Comparison of ENCODE assay signal across 9 cellular contexts in the genomic region with DNA sequence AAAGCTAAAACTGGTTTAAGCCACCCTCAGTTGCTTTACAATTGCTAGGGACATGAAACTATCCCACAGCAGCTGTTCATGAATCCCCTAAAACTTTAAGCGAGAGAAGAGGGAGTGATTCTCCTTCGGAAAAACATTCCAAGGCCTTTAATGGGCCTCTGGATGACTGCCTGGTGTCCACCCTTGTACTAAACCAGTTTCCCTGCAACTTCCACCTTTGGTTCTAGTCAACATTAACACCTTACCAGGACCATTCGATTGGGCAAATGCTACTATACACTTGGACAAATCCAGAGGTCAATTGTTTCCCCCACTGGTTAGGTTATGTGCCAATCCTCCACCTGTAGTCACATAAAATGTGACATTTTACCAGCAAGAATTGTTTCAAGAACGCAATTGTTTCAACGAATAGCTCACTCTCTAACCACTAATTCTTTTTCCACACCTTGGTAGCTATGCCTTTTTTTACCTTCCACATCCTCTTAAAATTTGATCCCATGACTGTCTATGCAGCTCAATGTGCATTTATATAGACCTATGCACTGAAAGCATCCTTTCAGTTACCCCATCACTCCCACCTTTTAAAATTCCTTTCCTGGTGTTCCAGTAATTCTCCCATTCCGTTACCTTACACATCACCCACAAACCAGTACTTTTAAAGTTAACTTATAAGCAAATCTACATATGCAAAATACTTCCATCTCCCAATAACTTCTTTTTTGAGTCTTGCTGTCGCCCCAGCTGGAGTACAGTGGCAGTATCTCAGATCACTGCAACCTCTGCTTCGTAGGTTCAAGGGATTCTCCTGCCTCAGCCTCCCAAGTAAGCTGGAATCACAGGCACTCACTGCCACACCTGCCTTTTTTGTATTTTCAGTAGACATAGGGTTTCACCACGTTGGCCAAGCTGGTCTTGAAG. TPM values are rescaled to one million over a fixed set of nuclear protein-coding genes. Genes with fewer than 3 reads are reported as not detected.
DNase-seq lines count a peak whose midpoint lies in the region; ATAC-seq, FAIRE-seq and TF ChIP-seq lines count a peak whose summit lies in the region.
"Had no signal": no experiment of that assay in that cellular context is flagged by ENCODE, and none has a peak within 500 bp of the region (broad histone marks: within the 10 kb centered on the region; RNA-seq: fewer than 3 reads in every experiment).

No MANE protein-coding gene starts in this region.

- TF ChIP-seq CTCF in A549 (IDR thresholded peaks at IDR 0.05), result no peak

- H3K4me3 ChIP-seq in A549, result peak overlapping the region; percentile 45
- H3K4me3 ChIP-seq in muscle layer of duodenum (ENCODE audit: low read depth in 1 of 2, low read length in 2 of 2), result peak overlapping the region; percentile 12 to 56

- CTCF ChIA-PET in A549 (lab: Yijun Ruan, JAX), result interaction anchor here (1.0 to 12.9 kb wide), 3 partner anchors 9 to 30 kb away, joined by 4 to 243 read pairs (median 44); no protein-coding TSS in a partner anchor

- DNase-seq in A549 (ENCODE audit: low read depth in 1 of 2, low spot score in 1 of 2) (peak in 1 of 2 experiments; percentile 72), HT1080 (ENCODE audit: low read depth) (peak; percentile 22), caudate nucleus (lab: John Stamatoyannopoulos, UW) (no peak), kidney glomerular epithelial cell (lab: John Stamatoyannopoulos, UW) (no peak), superior temporal gyrus (ENCODE audit: extremely low spot score) (no peak), putamen (ENCODE audit: low spot score) (no peak)
- DNase-seq: NCI-H524 had no signal

- H3K36me3 ChIP-seq in muscle layer of duodenum (ENCODE audit: control insufficient read depth in 1 of 2, insufficient read depth in 2 of 2, low read length in 2 of 2), result peaks cover 19 to 33% of the 10 kb centered on the region in 2 donors

- H3K4me2 ChIP-seq in A549, result peak overlapping the region; percentile 94

- ATAC-seq in A549 (peak; percentile 0 to 1; a peak in 4 of 6 replicates), GM21717 (IDR thresholded peaks at IDR 0.05; ENCODE audit: unreplicated experiment) (no peak)

- no peak for FAIRE-seq in A549 (lab: Jason Lieb, UNC)

- H3K4me1 ChIP-seq in A549 (peaks cover 45% of the 10 kb centered on the region), muscle layer of duodenum (ENCODE audit: control insufficient read depth in 1 of 2, insufficient read depth in 2 of 2, low read length in 2 of 2) (peaks cover 5 to 34% of the 10 kb centered on the region in 2 donors)

- POLR2A ChIA-PET in A549 (lab: Yijun Ruan, JAX), result interaction anchor here (0.7 to 5.8 kb wide), 8 partner anchors 8 to 73 kb away, joined by 4 to 41 read pairs (median 6); no protein-coding TSS in a partner anchor

- peak; percentile 25; the same call in 1 of the 2 replicates for TF ChIP-seq POLR2A in A549 (IDR thresholded peaks at IDR 0.05; ENCODE audit: low read length)

- no peak for TF ChIP-seq EP300 in A549 (IDR thresholded peaks at IDR 0.05)

- 23% methylated on average over 9 of the region's 9 CpGs for WGBS in A549 (ENCODE audit: missing lambda C conversion rate)

- peak overlapping the region; percentile 44 to 67 for H3K27ac ChIP-seq in A549
- peak overlapping the region; percentile 75 for H3K27ac ChIP-seq in caudate nucleus (ENCODE audit: low read depth, low read length)
- H3K27ac ChIP-seq in muscle layer of duodenum (ENCODE audit: low read length), result peak overlapping the region; percentile 32

- H3K27me3 ChIP-seq in muscle layer of duodenum (ENCODE audit: low read depth, low read length), result no peaks in the 10 kb centered on the region

- H3K9me3 ChIP-seq in A549, result no peaks in the 10 kb centered on the region
- H3K9me3 ChIP-seq in muscle layer of duodenum (ENCODE audit: control insufficient read depth in 1 of 2, low read length in 2 of 2), result no peaks in the 10 kb centered on the region

- TF ChIP-seq RAD21 in A549 (conservative IDR thresholded peaks at IDR 0.05 in 1 of 2, IDR thresholded peaks at IDR 0.05 in 1 of 2), result no peak

TF ChIP-seq in A549, 52 proteins besides CTCF, POLR2A, EP300 and RAD21 (continues in another document):
- TF ChIP-seq POLR2AphosphoS2 (conservative IDR thresholded peaks at IDR 0.05; ENCODE audit: low read length) (peak; percentile 100), FOSB (CRISPR knock-in tag; IDR thresholded peaks at IDR 0.05) (peak; percentile 99), NPAS2 (CRISPR knock-in tag; IDR thresholded peaks at IDR 0.05; ENCODE audit: borderline replicate concordance) (peak; percentile 29; the same call in 1 of the 2 replicates), NR3C1 (IDR thresholded peaks at IDR 0.05) (no peak), CHD2 (IDR thresholded peaks at IDR 0.05; ENCODE audit: low read length, partially characterized antibody) (peak; percentile 62), TP53 (CRISPR knock-in tag; IDR thresholded peaks at IDR 0.05) (peak; percentile 100), ESRRA (IDR thresholded peaks at IDR 0.05; ENCODE audit: borderline replicate concordance, low read length) (peak; percentile 52; the same call in 1 of the 2 replicates), HEYL (CRISPR knock-in tag; IDR thresholded peaks at IDR 0.05) (peak; percentile 78), RCOR1 (IDR thresholded peaks at IDR 0.05; ENCODE audit: low read depth, low read length) (0 out of 2 replicates have a peak, but pooled peaks have one; percentile 11)
- TF ChIP-seq, protein P1, sequence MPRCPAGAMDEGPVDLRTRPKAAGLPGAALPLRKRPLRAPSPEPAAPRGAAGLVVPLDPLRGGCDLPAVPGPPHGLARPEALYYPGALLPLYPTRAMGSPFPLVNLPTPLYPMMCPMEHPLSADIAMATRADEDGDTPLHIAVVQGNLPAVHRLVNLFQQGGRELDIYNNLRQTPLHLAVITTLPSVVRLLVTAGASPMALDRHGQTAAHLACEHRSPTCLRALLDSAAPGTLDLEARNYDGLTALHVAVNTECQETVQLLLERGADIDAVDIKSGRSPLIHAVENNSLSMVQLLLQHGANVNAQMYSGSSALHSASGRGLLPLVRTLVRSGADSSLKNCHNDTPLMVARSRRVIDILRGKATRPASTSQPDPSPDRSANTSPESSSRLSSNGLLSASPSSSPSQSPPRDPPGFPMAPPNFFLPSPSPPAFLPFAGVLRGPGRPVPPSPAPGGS (IDR thresholded peaks at IDR 0.05), result peak; percentile 29; the same call in 1 of the 3 replicates
- TF ChIP-seq, protein P2, sequence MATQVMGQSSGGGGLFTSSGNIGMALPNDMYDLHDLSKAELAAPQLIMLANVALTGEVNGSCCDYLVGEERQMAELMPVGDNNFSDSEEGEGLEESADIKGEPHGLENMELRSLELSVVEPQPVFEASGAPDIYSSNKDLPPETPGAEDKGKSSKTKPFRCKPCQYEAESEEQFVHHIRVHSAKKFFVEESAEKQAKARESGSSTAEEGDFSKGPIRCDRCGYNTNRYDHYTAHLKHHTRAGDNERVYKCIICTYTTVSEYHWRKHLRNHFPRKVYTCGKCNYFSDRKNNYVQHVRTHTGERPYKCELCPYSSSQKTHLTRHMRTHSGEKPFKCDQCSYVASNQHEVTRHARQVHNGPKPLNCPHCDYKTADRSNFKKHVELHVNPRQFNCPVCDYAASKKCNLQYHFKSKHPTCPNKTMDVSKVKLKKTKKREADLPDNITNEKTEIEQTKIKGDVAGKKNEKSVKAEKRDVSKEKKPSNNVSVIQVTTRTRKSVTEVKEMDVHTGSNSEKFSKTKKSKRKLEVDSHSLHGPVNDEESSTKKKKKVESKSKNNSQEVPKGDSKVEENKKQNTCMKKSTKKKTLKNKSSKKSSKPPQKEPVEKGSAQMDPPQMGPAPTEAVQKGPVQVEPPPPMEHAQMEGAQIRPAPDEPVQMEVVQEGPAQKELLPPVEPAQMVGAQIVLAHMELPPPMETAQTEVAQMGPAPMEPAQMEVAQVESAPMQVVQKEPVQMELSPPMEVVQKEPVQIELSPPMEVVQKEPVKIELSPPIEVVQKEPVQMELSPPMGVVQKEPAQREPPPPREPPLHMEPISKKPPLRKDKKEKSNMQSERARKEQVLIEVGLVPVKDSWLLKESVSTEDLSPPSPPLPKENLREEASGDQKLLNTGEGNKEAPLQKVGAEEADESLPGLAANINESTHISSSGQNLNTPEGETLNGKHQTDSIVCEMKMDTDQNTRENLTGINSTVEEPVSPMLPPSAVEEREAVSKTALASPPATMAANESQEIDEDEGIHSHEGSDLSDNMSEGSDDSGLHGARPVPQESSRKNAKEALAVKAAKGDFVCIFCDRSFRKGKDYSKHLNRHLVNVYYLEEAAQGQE (IDR thresholded peaks at IDR 0.05), result no peak; the same call in 1 of the 2 replicates
- TF ChIP-seq, protein P3, sequence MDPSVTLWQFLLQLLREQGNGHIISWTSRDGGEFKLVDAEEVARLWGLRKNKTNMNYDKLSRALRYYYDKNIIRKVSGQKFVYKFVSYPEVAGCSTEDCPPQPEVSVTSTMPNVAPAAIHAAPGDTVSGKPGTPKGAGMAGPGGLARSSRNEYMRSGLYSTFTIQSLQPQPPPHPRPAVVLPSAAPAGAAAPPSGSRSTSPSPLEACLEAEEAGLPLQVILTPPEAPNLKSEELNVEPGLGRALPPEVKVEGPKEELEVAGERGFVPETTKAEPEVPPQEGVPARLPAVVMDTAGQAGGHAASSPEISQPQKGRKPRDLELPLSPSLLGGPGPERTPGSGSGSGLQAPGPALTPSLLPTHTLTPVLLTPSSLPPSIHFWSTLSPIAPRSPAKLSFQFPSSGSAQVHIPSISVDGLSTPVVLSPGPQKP (IDR thresholded peaks at IDR 0.05; ENCODE audit: low read depth, low read length), result no peak

RNA-seq across cellular contexts. Expression of a gene that starts 3.6 kb away (rescaled TPM):
- polyA plus RNA-seq in A549 (2011; rRNA removed) (2,000 and 2,573 TPM in 2 replicates), A549 (2017; fragmentation: RNase III; extraction: RNeasy Plus Mini Kit Qiagen cat#74134 plus additional on column Dnase treatment) (993 to 1,034 TPM (median 1,028 TPM) in 3 replicates)
- 1,783 and 1,966 TPM in 2 replicates for polyA plus RNA-seq in A549 (2012; cell fraction: cytosol; rRNA removed)
- polyA plus RNA-seq in A549 (2012; cell fraction: nucleus; rRNA removed), result 1,709 and 1,846 TPM in 2 replicates
- polyA minus RNA-seq in A549 (2011; rRNA and poly(A)+ RNA removed), result 1,104 and 1,174 TPM in 2 replicates
- total RNA-seq in HT1080 (2014; rRNA removed; shearing (Covaris generic)), result 1,483 and 1,600 TPM in 2 replicates
- polyA plus RNA-seq in HT1080 (2015; cell fraction: cytosol; rRNA removed), result 761 and 779 TPM in 2 replicates
- polyA plus RNA-seq in HT1080 (2015; cell fraction: nucleus; rRNA removed), result 1,911 and 1,983 TPM in 2 replicates

RNA-seq across cellular contexts. Expression of a gene that starts 47.2 kb away (rescaled TPM):
- polyA plus RNA-seq in A549 (2011; rRNA removed), result 81.1 and 111 TPM in 2 replicates
- polyA plus RNA-seq in A549 (2012; cell fraction: cytosol; rRNA removed), result 281 and 385 TPM in 2 replicates
- 568 and 899 TPM in 2 replicates for polyA plus RNA-seq in A549 (2012; cell fraction: nucleus; rRNA removed)
- polyA plus RNA-seq in A549 (2017; fragmentation: RNase III; extraction: RNeasy Plus Mini Kit Qiagen cat#74134 plus additional on column Dnase treatment), result 151 to 160 TPM (median 154 TPM) in 3 replicates
- 151 and 173 TPM in 2 replicates for polyA minus RNA-seq in A549 (2011; rRNA and poly(A)+ RNA removed)
- 18.6 and 19.5 TPM in 2 replicates for total RNA-seq in HT1080 (2014; rRNA removed; shearing (Covaris generic))
- 23.8 and 27.7 TPM in 2 replicates for polyA plus RNA-seq in HT1080 (2015; cell fraction: cytosol; rRNA removed)
- 41.9 and 46.0 TPM in 2 replicates for polyA plus RNA-seq in HT1080 (2015; cell fraction: nucleus; rRNA removed)
